21 cellular contexts compared by ENCODE assay signal in genomic region chr4:7310441-7310840, GRCh38.
"Had no signal": no experiment of that assay in that cellular context is flagged by ENCODE, and none has a peak within 500 bp of the region (broad histone marks: within the 10 kb centered on the region; RNA-seq: fewer than 3 reads in every experiment).

No MANE protein-coding gene starts in this region.

- FAIRE-seq: colon, keratinocyte, pancreas had no signal

- ATAC-seq: gastroesophageal sphincter; pancreas; right lobe of liver; stimulated activated naive B cell treated with anti-CD40 and anti-IgM and Interleukin-4, amounts not matched to agents 10 μg/mL and 1 μg/mL and 100 μg/mL, for 72 hours; stimulated activated naive CD8-positive, alpha-beta T cell treated with anti-CD3 and anti-CD28 coated beads, Interleukin-15, amount 100 ng/mL, for 72 hours had no signal

- H3K27ac ChIP-seq: esophagus squamous epithelium, gastroesophageal sphincter, pancreas, right lobe of liver, spleen, thyroid gland, upper lobe of left lung, vagina had no signal

- H3K36me3 ChIP-seq: esophagus squamous epithelium, gastroesophageal sphincter, pancreas, right lobe of liver, spleen, thyroid gland, upper lobe of left lung, vagina had no signal

- H3K27me3 ChIP-seq: gastroesophageal sphincter, right lobe of liver, thyroid gland, upper lobe of left lung, vagina had no signal

- H3K4me3 ChIP-seq: esophagus squamous epithelium, gastroesophageal sphincter, pancreas, right lobe of liver, spleen, thyroid gland, upper lobe of left lung, vagina had no signal

- DNase-seq: esophagus squamous epithelium; foreskin fibroblast; immature natural killer cell; left cardiac atrium; mesendoderm; naive B cell; occipital lobe; right lobe of liver; spleen; stimulated activated CD4-positive, alpha-beta T cell treated with anti-CD3 and anti-CD28 coated beads, Interleukin-15, amount 100 ng/mL, for 24 hours; stimulated activated CD4-positive, alpha-beta T cell treated with anti-CD3 and anti-CD28 coated beads, Interleukin-1b, Interleukin-23, amount 100 ng/mL, for 48 hours; stimulated activated CD4-positive, alpha-beta T cell treated with anti-CD3 and anti-CD28 coated beads, Interleukin-4, amount 100 ng/mL, for 4 hours; stimulated activated naive B cell treated with anti-CD40 and anti-IgM and Interleukin-4, amounts not matched to agents 10 μg/mL and 1 μg/mL and 100 μg/mL, for 72 hours; stimulated activated naive CD8-positive, alpha-beta T cell treated with anti-CD3 and anti-CD28 coated beads, Interleukin-15, amount 100 ng/mL, for 72 hours; thyroid gland; upper lobe of left lung had no signal

- H3K4me1 ChIP-seq: esophagus squamous epithelium, pancreas, right lobe of liver, spleen, upper lobe of left lung had no signal

- H3K9me3 ChIP-seq: esophagus squamous epithelium, gastroesophageal sphincter, pancreas, right lobe of liver, spleen, thyroid gland, upper lobe of left lung, vagina had no signal
